ENCODE assay signal across 11 cellular contexts in the genomic region with DNA sequence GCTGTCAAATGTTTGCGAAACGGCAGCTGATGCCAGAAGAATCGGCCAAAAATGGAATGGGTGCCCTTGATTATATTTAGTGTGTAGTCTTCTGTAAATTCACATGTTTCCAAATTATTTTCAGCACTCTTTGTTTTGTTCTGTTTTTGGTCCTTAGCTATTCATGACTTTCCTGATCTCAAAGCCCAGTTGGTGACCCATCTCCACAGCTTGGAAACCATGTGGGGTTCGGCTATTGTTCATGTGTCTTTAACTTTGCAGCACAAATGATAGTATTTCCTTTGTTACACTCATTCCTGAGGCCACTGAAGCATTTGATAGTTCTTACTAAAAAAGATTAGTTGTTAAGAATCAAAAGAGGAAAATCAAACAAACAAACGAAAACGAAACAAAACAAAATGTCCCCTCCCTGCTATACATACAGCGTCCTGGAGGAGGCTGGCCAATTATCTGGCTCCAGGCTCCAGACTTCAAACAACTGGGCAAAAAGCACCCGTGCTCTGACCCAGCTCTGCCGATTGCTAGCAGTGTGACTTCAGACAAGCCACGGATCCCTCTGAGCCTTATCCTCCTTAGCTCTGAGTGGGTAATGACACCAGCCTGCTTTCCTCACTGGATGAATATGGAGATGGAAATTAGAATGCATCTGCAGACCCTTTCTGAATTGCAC.
A peak's percentile ranks its signal among the peaks of the same experiment; 100 is the strongest.
DNase-seq lines count a peak whose midpoint lies in the region; ATAC-seq and TF ChIP-seq lines count a peak whose summit lies in the region.
"Had no signal": no experiment of that assay in that cellular context is flagged by ENCODE, and none has a peak within 500 bp of the region (broad histone marks: within the 10 kb centered on the region; RNA-seq: fewer than 3 reads in every experiment).

No MANE protein-coding gene starts in this region.

- H4K20me1 ChIP-seq in KMS-11 (ENCODE audit: insufficient read depth) = no peaks in the 10 kb centered on the region

- POLR2A ChIA-PET in WTC11 (lab: Charles Lee) = no interaction called here

- no peaks in the 10 kb centered on the region; the same call in 1 of the 2 replicates for H3K36me3 Mint-ChIP-seq in WTC11
- no peaks in the 10 kb centered on the region for H3K36me3 Mint-ChIP-seq in activated naive CD4-positive, alpha-beta T cell treated with anti-CD3 and anti-CD28 coated beads, Interleukin-2, amount 10 ng/mL, durations not matched to agents 7 days and 5 days
- H3K36me3 Mint-ChIP-seq: activated naive CD4-positive, alpha-beta T cell treated with anti-CD3 and anti-CD28 coated beads, Interleukin-2, amount 50 U/mL, for 24 hours had no signal

- TF ChIP-seq CTCF in KMS-11 (conservative IDR thresholded peaks at IDR 0.05; ENCODE audit: low read depth, low read length) = no peak
- no peak for TF ChIP-seq CTCF in WTC11 (IDR thresholded peaks at IDR 0.05)
- no peak for TF ChIP-seq CTCF in lower lobe of right lung (IDR thresholded peaks at IDR 0.05)
- no peak for TF ChIP-seq CTCF in lower leg skin (IDR thresholded peaks at IDR 0.05)

- H3K27me3 ChIP-seq in KMS-11 (ENCODE audit: insufficient read depth, low read depth) (no peaks in the 10 kb centered on the region), lower lobe of right lung (ENCODE audit: low read depth) (no peaks in the 10 kb centered on the region)

- peak; percentile 22 for DNase-seq in AG20443 (ENCODE audit: low spot score)
- DNase-seq in WTC11 (ENCODE audit: low spot score) = no peak
- no peak for DNase-seq in lower lobe of right lung
- DNase-seq in lower leg skin (ENCODE audit: low spot score in 2 of 2) = no peak
- no peak for DNase-seq in DMS53 treated with DMSO at 0.1 percent for 48 hours (lab: John Stamatoyannopoulos, UW; ENCODE audit: unreplicated experiment)
- no peak for DNase-seq in activated naive CD4-positive, alpha-beta T cell treated with anti-CD3 and anti-CD28 coated beads, Interleukin-2, amount 10 ng/mL, durations not matched to agents 7 days and 5 days
- DNase-seq: NCI-H1694; stimulated activated CD4-positive, alpha-beta T cell treated with anti-CD3 and anti-CD28 coated beads, Interleukin-4, amount 100 ng/mL, for 4 hours had no signal

- H3K4me1 ChIP-seq in KMS-11 (ENCODE audit: low read depth, poor library complexity, severe bottlenecking) = no peaks in the 10 kb centered on the region
- no peaks in the 10 kb centered on the region for H3K4me1 ChIP-seq in lower lobe of right lung

- H3K9me3 ChIP-seq in lower lobe of right lung = no peaks in the 10 kb centered on the region

- H3K27ac ChIP-seq in KMS-11 (no peak overlapping the region), lower lobe of right lung (no peak overlapping the region)

- peak overlapping the region; percentile 34; the same call in 1 of the 2 replicates for H2AFZ ChIP-seq in KMS-11 (ENCODE audit: low read depth)

- CTCF ChIA-PET in WTC11 (lab: Charles Lee) = no interaction called here
- CTCF ChIA-PET in activated naive CD4-positive, alpha-beta T cell treated with anti-CD3 and anti-CD28 coated beads, Interleukin-2, amount 10 ng/mL, durations not matched to agents 7 days and 5 days (lab: Charles Lee) = no interaction called here

- TF ChIP-seq POLR2A in lower leg skin (IDR thresholded peaks at IDR 0.05) = no peak

- intact Hi-C loops in lower lobe of right lung (cut with DNase I) (no loop called here), lower leg skin (cut with DNase I; ENCODE audit: low total_unique reads) (no loop called here)

- H3K27ac Mint-ChIP-seq in WTC11 = no peak overlapping the region
- H3K27ac Mint-ChIP-seq in activated naive CD4-positive, alpha-beta T cell treated with anti-CD3 and anti-CD28 coated beads, Interleukin-2, amount 10 ng/mL, durations not matched to agents 7 days and 5 days = no peak overlapping the region
- H3K27ac Mint-ChIP-seq: activated naive CD4-positive, alpha-beta T cell treated with anti-CD3 and anti-CD28 coated beads, Interleukin-2, amount 50 U/mL, for 24 hours had no signal

- H3K9me3 Mint-ChIP-seq in WTC11 = peaks cover 13% of the 10 kb centered on the region
- H3K9me3 Mint-ChIP-seq in activated naive CD4-positive, alpha-beta T cell treated with anti-CD3 and anti-CD28 coated beads, Interleukin-2, amount 10 ng/mL, durations not matched to agents 7 days and 5 days = peaks cover 2% of the 10 kb centered on the region

- peaks cover 23% of the 10 kb centered on the region for H3K4me1 Mint-ChIP-seq in WTC11
- H3K4me1 Mint-ChIP-seq in activated naive CD4-positive, alpha-beta T cell treated with anti-CD3 and anti-CD28 coated beads, Interleukin-2, amount 10 ng/mL, durations not matched to agents 7 days and 5 days = no peaks in the 10 kb centered on the region
- H3K4me1 Mint-ChIP-seq: activated naive CD4-positive, alpha-beta T cell treated with anti-CD3 and anti-CD28 coated beads, Interleukin-2, amount 50 U/mL, for 24 hours had no signal

- H3K9ac ChIP-seq in KMS-11 = no peak overlapping the region

- H3K4me3 ChIP-seq in KMS-11 (IDR thresholded peaks at IDR 0.05; ENCODE audit: insufficient read depth, low read depth, low read length) = no peak overlapping the region
- peak overlapping the region; percentile 29 for H3K4me3 ChIP-seq in lower lobe of right lung
- H3K4me3 ChIP-seq in lower leg skin (ENCODE audit: low read depth, poor library complexity, severe bottlenecking) = no peak overlapping the region

- no peak overlapping the region for H3K4me3 Mint-ChIP-seq in WTC11
- no peak overlapping the region for H3K4me3 Mint-ChIP-seq in activated naive CD4-positive, alpha-beta T cell treated with anti-CD3 and anti-CD28 coated beads, Interleukin-2, amount 10 ng/mL, durations not matched to agents 7 days and 5 days
- H3K4me3 Mint-ChIP-seq: activated naive CD4-positive, alpha-beta T cell treated with anti-CD3 and anti-CD28 coated beads, Interleukin-2, amount 50 U/mL, for 24 hours had no signal

- no peak overlapping the region for H3K4me2 ChIP-seq in KMS-11

- peak; percentile 59; the same call in 1 of the 2 replicates for ATAC-seq in WTC11
- no peak for ATAC-seq in lower lobe of right lung
- ATAC-seq in GM18907 (IDR thresholded peaks at IDR 0.05; ENCODE audit: unreplicated experiment) = no peak

- no peaks in the 10 kb centered on the region for H3K79me2 ChIP-seq in KMS-11 (ENCODE audit: insufficient read depth, low read depth)

- H3K36me3 ChIP-seq in KMS-11 (ENCODE audit: insufficient read depth) (no peaks in the 10 kb centered on the region), lower lobe of right lung (no peaks in the 10 kb centered on the region)

- no peaks in the 10 kb centered on the region for H3K27me3 Mint-ChIP-seq in WTC11 (ENCODE audit: low read depth)
- no peaks in the 10 kb centered on the region for H3K27me3 Mint-ChIP-seq in activated naive CD4-positive, alpha-beta T cell treated with anti-CD3 and anti-CD28 coated beads, Interleukin-2, amount 10 ng/mL, durations not matched to agents 7 days and 5 days
- H3K27me3 Mint-ChIP-seq: activated naive CD4-positive, alpha-beta T cell treated with anti-CD3 and anti-CD28 coated beads, Interleukin-2, amount 50 U/mL, for 24 hours had no signal

- 57 to 69% methylated on average over 10 of the region's 10 CpGs for WGBS in lower leg skin, 2 donors

TF ChIP-seq in WTC11, 78 proteins besides CTCF, POLR2A, EP300 and RAD21:
- TF ChIP-seq, protein P1, sequence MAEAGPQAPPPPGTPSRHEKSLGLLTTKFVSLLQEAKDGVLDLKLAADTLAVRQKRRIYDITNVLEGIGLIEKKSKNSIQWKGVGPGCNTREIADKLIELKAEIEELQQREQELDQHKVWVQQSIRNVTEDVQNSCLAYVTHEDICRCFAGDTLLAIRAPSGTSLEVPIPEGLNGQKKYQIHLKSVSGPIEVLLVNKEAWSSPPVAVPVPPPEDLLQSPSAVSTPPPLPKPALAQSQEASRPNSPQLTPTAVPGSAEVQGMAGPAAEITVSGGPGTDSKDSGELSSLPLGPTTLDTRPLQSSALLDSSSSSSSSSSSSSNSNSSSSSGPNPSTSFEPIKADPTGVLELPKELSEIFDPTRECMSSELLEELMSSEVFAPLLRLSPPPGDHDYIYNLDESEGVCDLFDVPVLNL (CRISPR knock-in tag; IDR thresholded peaks at IDR 0.05; ENCODE audit: borderline replicate concordance, low read depth) = no peak
